9 cellular contexts compared by ENCODE assay signal in the genomic region with DNA sequence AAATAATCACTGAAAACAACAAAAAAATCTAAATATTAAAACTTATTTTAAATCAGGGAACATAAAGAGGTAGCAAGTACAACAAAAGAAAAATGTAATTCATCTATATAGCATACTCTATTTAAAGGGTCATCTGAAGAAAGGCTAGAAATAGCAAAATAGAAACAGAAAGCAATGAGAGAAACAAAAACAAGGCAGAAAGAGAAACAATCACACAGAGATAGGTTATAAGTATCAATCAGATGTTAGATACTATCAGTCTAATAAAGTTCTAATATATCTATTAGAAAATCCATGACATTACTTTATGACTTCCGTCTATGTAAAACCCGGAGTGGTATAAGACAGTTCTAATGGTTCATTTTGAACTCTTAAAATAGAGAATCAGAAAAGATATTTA. TPM values are rescaled to one million over a fixed set of nuclear protein-coding genes. Genes with fewer than 3 reads are reported as not detected.
DNase-seq lines count a peak whose midpoint lies in the region; ATAC-seq and TF ChIP-seq lines count a peak whose summit lies in the region.
"Had no signal": no experiment of that assay in that cellular context is flagged by ENCODE, and none has a peak within 500 bp of the region (broad histone marks: within the 10 kb centered on the region; RNA-seq: fewer than 3 reads in every experiment).

No MANE protein-coding gene starts in this region.

- ATAC-seq in SK-N-SH treated with all-trans-retinoic acid at 6 μM for 48 hours (no peak; the same call in 2 of the 3 replicates), HG02759 (IDR thresholded peaks at IDR 0.05; ENCODE audit: unreplicated experiment) (peak; percentile 75), gastrocnemius medialis (no peak), left colon (no peak)

- no peaks in the 10 kb centered on the region for H3K9me2 ChIP-seq in SK-N-SH

- no peaks in the 10 kb centered on the region for H3K27me3 Mint-ChIP-seq in activated T-helper 2 cell treated with anti-CD3 and anti-CD28 coated beads, Interferon-gamma antibody, Interleukin-2, Interleukin-4, amounts not matched to agents 10 μg/mL and 5 μg/mL and 100 μg/mL, durations not matched to agents 14 hours and 24 hours and 36 hours (ENCODE audit: low read depth)

- CTCF ChIA-PET in SK-N-SH (lab: Yijun Ruan, JAX) = no interaction called here

- DNase-seq in SK-N-SH = no peak
- DNase-seq in activated T-helper 2 cell treated with anti-CD3 and anti-CD28 coated beads, Interferon-gamma antibody, Interleukin-2, Interleukin-4, amounts not matched to agents 10 μg/mL and 5 μg/mL and 100 μg/mL, durations not matched to agents 14 hours and 24 hours and 36 hours (ENCODE audit: low spot score) = no peak
- no peak for DNase-seq in gastrocnemius medialis
- no peak for DNase-seq in NCI-H526 (lab: John Stamatoyannopoulos, UW)
- no peak for DNase-seq in left colon
- no peak for DNase-seq in cardiac septum (ENCODE audit: low spot score)

- intact Hi-C loops in activated T-helper 2 cell treated with anti-CD3 and anti-CD28 coated beads, Interferon-gamma antibody, Interleukin-2, Interleukin-4, amounts not matched to agents 10 μg/mL and 5 μg/mL and 100 μg/mL, durations not matched to agents 14 hours and 24 hours and 36 hours (cut with micrococcal nuclease) = no loop called here
- intact Hi-C loops in gastrocnemius medialis (cut with DNase I; ENCODE audit: low total_unique reads) = no loop called here
- intact Hi-C loops in left colon (cut with DNase I, micrococcal nuclease) = no loop called here
- intact Hi-C loops in cardiac septum (cut with DNase I) = no loop called here

- H3K4me3 ChIP-seq in SK-N-SH (ENCODE audit: low read depth in 2 of 2, low read length in 1 of 2) = peak overlapping the region; percentile 26 to 37; a peak in 2 of 4 replicates
- peak overlapping the region; percentile 10 to 44 (median 18) for H3K4me3 ChIP-seq in gastrocnemius medialis

- peaks cover 12% of the 10 kb centered on the region for H3K36me3 Mint-ChIP-seq in activated T-helper 2 cell treated with anti-CD3 and anti-CD28 coated beads, Interferon-gamma antibody, Interleukin-2, Interleukin-4, amounts not matched to agents 10 μg/mL and 5 μg/mL and 100 μg/mL, durations not matched to agents 14 hours and 24 hours and 36 hours (ENCODE audit: low read depth)

- peaks cover 27% of the 10 kb centered on the region for H3K4me1 Mint-ChIP-seq in activated T-helper 2 cell treated with anti-CD3 and anti-CD28 coated beads, Interferon-gamma antibody, Interleukin-2, Interleukin-4, amounts not matched to agents 10 μg/mL and 5 μg/mL and 100 μg/mL, durations not matched to agents 14 hours and 24 hours and 36 hours (ENCODE audit: low read depth)

- H3K27ac Mint-ChIP-seq in activated T-helper 2 cell treated with anti-CD3 and anti-CD28 coated beads, Interferon-gamma antibody, Interleukin-2, Interleukin-4, amounts not matched to agents 10 μg/mL and 5 μg/mL and 100 μg/mL, durations not matched to agents 14 hours and 24 hours and 36 hours = peak overlapping the region; percentile 9

- no peak for TF ChIP-seq POLR2A in gastrocnemius medialis (IDR thresholded peaks at IDR 0.05)

- H3K4me2 ChIP-seq in SK-N-SH = peak overlapping the region; percentile 55

- POLR2A ChIA-PET in SK-N-SH (lab: Yijun Ruan, JAX) = no interaction called here

- H3K4me1 ChIP-seq in SK-N-SH (ENCODE audit: control insufficient read depth in 1 of 2, insufficient read depth in 2 of 2, low read depth in 1 of 2, low read length in 1 of 2) = no peaks in the 10 kb centered on the region; a peak in 2 of 4 replicates
- peaks cover 66 to 75% of the 10 kb centered on the region in 2 donors for H3K4me1 ChIP-seq in gastrocnemius medialis

- TF ChIP-seq CTCF in SK-N-SH (IDR thresholded peaks at IDR 0.05) (no peak), gastrocnemius medialis (IDR thresholded peaks at IDR 0.05 in 4 of 5, conservative IDR thresholded peaks at IDR 0.05 in 1 of 5) (no peak)

- H3K27me3 ChIP-seq in SK-N-SH (ENCODE audit: insufficient read depth) (no peaks in the 10 kb centered on the region), gastrocnemius medialis (no peaks in the 10 kb centered on the region)

- H3K36me3 ChIP-seq in SK-N-SH (replicated peaks in 1 of 2; ENCODE audit: control insufficient read depth in 1 of 2, insufficient read depth in 2 of 2, low read length in 1 of 2) = no peaks in the 10 kb centered on the region
- H3K36me3 ChIP-seq in gastrocnemius medialis = no peaks in the 10 kb centered on the region

- H3K9ac ChIP-seq in SK-N-SH = peak overlapping the region; percentile 27; the same call in 1 of the 2 replicates

- H3F3A ChIP-seq in SK-N-SH (replicated peaks; ENCODE audit: insufficient read depth) = no peaks in the 10 kb centered on the region

- in situ Hi-C loops in gastrocnemius medialis (cut with MboI; ENCODE audit: low sequenced_read_pairs in 4 of 4) = no loop called here

- H3K4me3 Mint-ChIP-seq in activated T-helper 2 cell treated with anti-CD3 and anti-CD28 coated beads, Interferon-gamma antibody, Interleukin-2, Interleukin-4, amounts not matched to agents 10 μg/mL and 5 μg/mL and 100 μg/mL, durations not matched to agents 14 hours and 24 hours and 36 hours (ENCODE audit: low read depth) = peak overlapping the region; percentile 73

- TF ChIP-seq RAD21 in SK-N-SH (IDR thresholded peaks at IDR 0.05; ENCODE audit: low read length) = no peak

- TF ChIP-seq EP300 in SK-N-SH (IDR thresholded peaks at IDR 0.05; ENCODE audit: borderline replicate concordance in 1 of 2, low read depth in 1 of 2, low read length in 1 of 2) = no peak

- H3K27ac ChIP-seq in SK-N-SH (ENCODE audit: low read depth in 2 of 2, low read length in 1 of 2) (no peak overlapping the region), gastrocnemius medialis (peak overlapping the region in 3 of 4 donors; percentile 28 to 49 (median 29))
- H3K27ac ChIP-seq: 22Rv1 had no signal

- no peaks in the 10 kb centered on the region for H4K20me1 ChIP-seq in SK-N-SH (ENCODE audit: insufficient read depth)

- peak overlapping the region; percentile 73 for H2AFZ ChIP-seq in SK-N-SH (ENCODE audit: low read depth)

- peaks cover 63% of the 10 kb centered on the region for H3K79me2 ChIP-seq in SK-N-SH (ENCODE audit: insufficient read depth)

- H3K9me3 Mint-ChIP-seq in activated T-helper 2 cell treated with anti-CD3 and anti-CD28 coated beads, Interferon-gamma antibody, Interleukin-2, Interleukin-4, amounts not matched to agents 10 μg/mL and 5 μg/mL and 100 μg/mL, durations not matched to agents 14 hours and 24 hours and 36 hours = no peaks in the 10 kb centered on the region

- H3K9me3 ChIP-seq in SK-N-SH = no peaks in the 10 kb centered on the region
- H3K9me3 ChIP-seq in gastrocnemius medialis = no peaks in the 10 kb centered on the region

- WGBS in SK-N-SH (ENCODE audit: low lambda C conversion rate) = 90% methylated on average over 2 of the region's 2 CpGs

TF ChIP-seq in SK-N-SH, 30 proteins besides CTCF, POLR2A, EP300 and RAD21 (continues in another document):
- no peak for TF ChIP-seq SMC3 (IDR thresholded peaks at IDR 0.05; ENCODE audit: low read depth, low read length)
- no peak for TF ChIP-seq TCF12 (IDR thresholded peaks at IDR 0.05)
- no peak for TF ChIP-seq MEF2A (IDR thresholded peaks at IDR 0.05; ENCODE audit: borderline replicate concordance, low read depth)
- TF ChIP-seq TAF1 (IDR thresholded peaks at IDR 0.05; ENCODE audit: borderline replicate concordance, low read depth, low read length) = no peak
- TF ChIP-seq MXI1 (IDR thresholded peaks at IDR 0.05; ENCODE audit: low read depth, low read length) = no peak
- TF ChIP-seq USF2 (IDR thresholded peaks at IDR 0.05; ENCODE audit: borderline replicate concordance, low read depth, low read length) = no peak
- no peak for TF ChIP-seq POLR2AphosphoS5 (IDR thresholded peaks at IDR 0.05; ENCODE audit: low read depth, low read length)

TF ChIP-seq in SK-N-SH treated with all-trans-retinoic acid at 6 μM for 48 hours, 23 proteins besides CTCF, POLR2A, EP300 and RAD21 (continues in another document):
- TF ChIP-seq ISL1 (CRISPR knock-in tag; IDR thresholded peaks at IDR 0.05) (no peak), PPARA (CRISPR knock-in tag; IDR thresholded peaks at IDR 0.05; ENCODE audit: borderline replicate concordance) (no peak), ARNTL (CRISPR knock-in tag; IDR thresholded peaks at IDR 0.05; ENCODE audit: borderline replicate concordance, low read depth) (no peak), CSDC2 (CRISPR knock-in tag; IDR thresholded peaks at IDR 0.05) (no peak), TOX (CRISPR knock-in tag; IDR thresholded peaks at IDR 0.05; ENCODE audit: borderline replicate concordance) (no peak), RARB (CRISPR knock-in tag; IDR thresholded peaks at IDR 0.05) (no peak), ESRRG (CRISPR knock-in tag; IDR thresholded peaks at IDR 0.05) (no peak), SNAI2 (CRISPR knock-in tag; IDR thresholded peaks at IDR 0.05) (no peak), ZFP30 (CRISPR knock-in tag; IDR thresholded peaks at IDR 0.05) (no peak)
- TF ChIP-seq, protein P1, sequence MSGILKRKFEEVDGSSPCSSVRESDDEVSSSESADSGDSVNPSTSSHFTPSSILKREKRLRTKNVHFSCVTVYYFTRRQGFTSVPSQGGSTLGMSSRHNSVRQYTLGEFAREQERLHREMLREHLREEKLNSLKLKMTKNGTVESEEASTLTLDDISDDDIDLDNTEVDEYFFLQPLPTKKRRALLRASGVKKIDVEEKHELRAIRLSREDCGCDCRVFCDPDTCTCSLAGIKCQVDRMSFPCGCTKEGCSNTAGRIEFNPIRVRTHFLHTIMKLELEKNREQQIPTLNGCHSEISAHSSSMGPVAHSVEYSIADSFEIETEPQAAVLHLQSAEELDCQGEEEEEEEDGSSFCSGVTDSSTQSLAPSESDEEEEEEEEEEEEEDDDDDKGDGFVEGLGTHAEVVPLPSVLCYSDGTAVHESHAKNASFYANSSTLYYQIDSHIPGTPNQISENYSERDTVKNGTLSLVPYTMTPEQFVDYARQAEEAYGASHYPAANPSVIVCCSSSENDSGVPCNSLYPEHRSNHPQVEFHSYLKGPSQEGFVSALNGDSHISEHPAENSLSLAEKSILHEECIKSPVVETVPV (CRISPR knock-in tag; IDR thresholded peaks at IDR 0.05) = no peak

RNA-seq across cellular contexts. Expression of gene RICTOR, which starts 16.0 kb away (rescaled TPM):
- polyA plus RNA-seq in SK-N-SH (2012; rRNA removed) = 1.6 and 2.6 TPM in 2 replicates
- polyA plus RNA-seq in SK-N-SH (2012; cell fraction: cytosol; rRNA removed) = 1.8 and 1.9 TPM in 2 replicates
- polyA plus RNA-seq in SK-N-SH (2012; cell fraction: nucleus; rRNA removed) = 3.3 and 9.0 TPM in 2 replicates
- 28.2 and 29.8 TPM in 2 replicates for total RNA-seq in activated T-helper 2 cell treated with anti-CD3 and anti-CD28 coated beads, Interferon-gamma antibody, Interleukin-2, Interleukin-4, amounts not matched to agents 10 μg/mL and 5 μg/mL and 100 μg/mL, durations not matched to agents 14 hours and 24 hours and 36 hours
- 10 to 100 TPM; 28.9 to 56.9 (median 37.0) TPM for total RNA-seq in gastrocnemius medialis
- total RNA-seq in left colon = 10 to 100 TPM; 22.6 to 31.0 TPM
- 75.9 TPM for total RNA-seq in cardiac septum

Comparison
In these comparisons a context has a peak if more than half of its experiments do, and no peak if none do; other contexts are left out.
1. H3K27ac ChIP-seq: peak in gastrocnemius medialis (3 of 4); none in SK-N-SH (0 of 2).